Comparison of ENCODE assay signal across 1 cellular context in the genomic region with DNA sequence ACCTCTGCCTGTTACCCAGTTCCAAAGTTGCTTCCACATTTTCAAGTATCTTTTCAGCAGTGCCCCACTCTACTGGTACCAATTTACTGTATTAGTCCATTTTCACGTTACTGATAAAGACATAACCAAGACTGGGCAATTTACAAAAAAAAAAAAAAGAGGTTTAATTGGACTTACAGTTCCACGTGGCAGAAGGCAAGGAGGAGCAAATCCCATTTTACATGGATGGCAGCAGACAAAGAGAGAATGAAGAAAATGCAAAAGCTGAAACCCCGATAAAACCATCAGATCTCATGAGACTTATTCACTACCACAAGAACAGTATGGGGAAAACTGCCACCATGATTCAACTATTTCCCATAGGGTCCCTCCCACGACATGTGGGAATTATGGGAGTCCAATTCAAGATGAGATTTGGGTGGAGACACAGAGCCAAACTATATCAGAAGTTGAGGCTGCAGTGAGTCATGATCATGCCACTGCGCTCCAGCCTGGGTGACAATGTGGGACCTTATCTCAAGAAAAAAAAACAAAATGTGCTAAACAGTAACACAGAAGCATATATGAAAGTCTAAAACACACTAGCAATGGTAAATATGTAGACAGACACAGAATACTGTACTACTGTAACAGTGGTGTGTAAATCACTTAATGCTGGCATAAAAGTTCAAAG.
TF ChIP-seq lines count a peak whose summit lies in the region.

No MANE protein-coding gene starts in this region.

TF ChIP-seq in K562, 482 proteins besides CTCF, POLR2A, EP300 and RAD21 (continued from another document and continues in another):
- TF ChIP-seq, protein P1, sequence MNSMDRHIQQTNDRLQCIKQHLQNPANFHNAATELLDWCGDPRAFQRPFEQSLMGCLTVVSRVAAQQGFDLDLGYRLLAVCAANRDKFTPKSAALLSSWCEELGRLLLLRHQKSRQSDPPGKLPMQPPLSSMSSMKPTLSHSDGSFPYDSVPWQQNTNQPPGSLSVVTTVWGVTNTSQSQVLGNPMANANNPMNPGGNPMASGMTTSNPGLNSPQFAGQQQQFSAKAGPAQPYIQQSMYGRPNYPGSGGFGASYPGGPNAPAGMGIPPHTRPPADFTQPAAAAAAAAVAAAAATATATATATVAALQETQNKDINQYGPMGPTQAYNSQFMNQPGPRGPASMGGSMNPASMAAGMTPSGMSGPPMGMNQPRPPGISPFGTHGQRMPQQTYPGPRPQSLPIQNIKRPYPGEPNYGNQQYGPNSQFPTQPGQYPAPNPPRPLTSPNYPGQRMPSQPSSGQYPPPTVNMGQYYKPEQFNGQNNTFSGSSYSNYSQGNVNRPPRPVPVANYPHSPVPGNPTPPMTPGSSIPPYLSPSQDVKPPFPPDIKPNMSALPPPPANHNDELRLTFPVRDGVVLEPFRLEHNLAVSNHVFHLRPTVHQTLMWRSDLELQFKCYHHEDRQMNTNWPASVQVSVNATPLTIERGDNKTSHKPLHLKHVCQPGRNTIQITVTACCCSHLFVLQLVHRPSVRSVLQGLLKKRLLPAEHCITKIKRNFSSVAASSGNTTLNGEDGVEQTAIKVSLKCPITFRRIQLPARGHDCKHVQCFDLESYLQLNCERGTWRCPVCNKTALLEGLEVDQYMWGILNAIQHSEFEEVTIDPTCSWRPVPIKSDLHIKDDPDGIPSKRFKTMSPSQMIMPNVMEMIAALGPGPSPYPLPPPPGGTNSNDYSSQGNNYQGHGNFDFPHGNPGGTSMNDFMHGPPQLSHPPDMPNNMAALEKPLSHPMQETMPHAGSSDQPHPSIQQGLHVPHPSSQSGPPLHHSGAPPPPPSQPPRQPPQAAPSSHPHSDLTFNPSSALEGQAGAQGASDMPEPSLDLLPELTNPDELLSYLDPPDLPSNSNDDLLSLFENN (IDR thresholded peaks at IDR 0.05; ENCODE audit: low read depth in 2 of 2, low read length in 2 of 2), result no peak
- TF ChIP-seq, protein P2, sequence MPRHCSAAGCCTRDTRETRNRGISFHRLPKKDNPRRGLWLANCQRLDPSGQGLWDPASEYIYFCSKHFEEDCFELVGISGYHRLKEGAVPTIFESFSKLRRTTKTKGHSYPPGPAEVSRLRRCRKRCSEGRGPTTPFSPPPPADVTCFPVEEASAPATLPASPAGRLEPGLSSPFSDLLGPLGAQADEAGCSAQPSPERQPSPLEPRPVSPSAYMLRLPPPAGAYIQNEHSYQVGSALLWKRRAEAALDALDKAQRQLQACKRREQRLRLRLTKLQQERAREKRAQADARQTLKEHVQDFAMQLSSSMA (CRISPR knock-in tag; IDR thresholded peaks at IDR 0.05), result no peak
- no peak for TF ChIP-seq GABPB1 (CRISPR knock-in tag; IDR thresholded peaks at IDR 0.05)
- TF ChIP-seq HDAC3 (IDR thresholded peaks at IDR 0.05; ENCODE audit: borderline replicate concordance, partially characterized antibody), result no peak
- no peak for TF ChIP-seq ZNF217 (CRISPR knock-in tag; IDR thresholded peaks at IDR 0.05)
- no peak for TF ChIP-seq RB1 (IDR thresholded peaks at IDR 0.05; ENCODE audit: low read depth)
- no peak for TF ChIP-seq SRSF7 (optimal IDR thresholded peaks at IDR 0.05; ENCODE audit: low read depth, low read length)
- TF ChIP-seq, protein P3, sequence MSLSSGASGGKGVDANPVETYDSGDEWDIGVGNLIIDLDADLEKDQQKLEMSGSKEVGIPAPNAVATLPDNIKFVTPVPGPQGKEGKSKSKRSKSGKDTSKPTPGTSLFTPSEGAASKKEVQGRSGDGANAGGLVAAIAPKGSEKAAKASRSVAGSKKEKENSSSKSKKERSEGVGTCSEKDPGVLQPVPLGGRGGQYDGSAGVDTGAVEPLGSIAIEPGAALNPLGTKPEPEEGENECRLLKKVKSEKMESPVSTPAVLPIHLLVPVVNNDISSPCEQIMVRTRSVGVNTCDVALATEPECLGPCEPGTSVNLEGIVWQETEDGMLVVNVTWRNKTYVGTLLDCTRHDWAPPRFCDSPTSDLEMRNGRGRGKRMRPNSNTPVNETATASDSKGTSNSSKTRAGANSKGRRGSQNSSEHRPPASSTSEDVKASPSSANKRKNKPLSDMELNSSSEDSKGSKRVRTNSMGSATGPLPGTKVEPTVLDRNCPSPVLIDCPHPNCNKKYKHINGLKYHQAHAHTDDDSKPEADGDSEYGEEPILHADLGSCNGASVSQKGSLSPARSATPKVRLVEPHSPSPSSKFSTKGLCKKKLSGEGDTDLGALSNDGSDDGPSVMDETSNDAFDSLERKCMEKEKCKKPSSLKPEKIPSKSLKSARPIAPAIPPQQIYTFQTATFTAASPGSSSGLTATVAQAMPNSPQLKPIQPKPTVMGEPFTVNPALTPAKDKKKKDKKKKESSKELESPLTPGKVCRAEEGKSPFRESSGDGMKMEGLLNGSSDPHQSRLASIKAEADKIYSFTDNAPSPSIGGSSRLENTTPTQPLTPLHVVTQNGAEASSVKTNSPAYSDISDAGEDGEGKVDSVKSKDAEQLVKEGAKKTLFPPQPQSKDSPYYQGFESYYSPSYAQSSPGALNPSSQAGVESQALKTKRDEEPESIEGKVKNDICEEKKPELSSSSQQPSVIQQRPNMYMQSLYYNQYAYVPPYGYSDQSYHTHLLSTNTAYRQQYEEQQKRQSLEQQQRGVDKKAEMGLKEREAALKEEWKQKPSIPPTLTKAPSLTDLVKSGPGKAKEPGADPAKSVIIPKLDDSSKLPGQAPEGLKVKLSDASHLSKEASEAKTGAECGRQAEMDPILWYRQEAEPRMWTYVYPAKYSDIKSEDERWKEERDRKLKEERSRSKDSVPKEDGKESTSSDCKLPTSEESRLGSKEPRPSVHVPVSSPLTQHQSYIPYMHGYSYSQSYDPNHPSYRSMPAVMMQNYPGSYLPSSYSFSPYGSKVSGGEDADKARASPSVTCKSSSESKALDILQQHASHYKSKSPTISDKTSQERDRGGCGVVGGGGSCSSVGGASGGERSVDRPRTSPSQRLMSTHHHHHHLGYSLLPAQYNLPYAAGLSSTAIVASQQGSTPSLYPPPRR (CRISPR knock-in tag; IDR thresholded peaks at IDR 0.05; ENCODE audit: borderline replicate concordance), result no peak
- peak; percentile 54 for TF ChIP-seq DPF2 (IDR thresholded peaks at IDR 0.05)
- no peak for TF ChIP-seq KHSRP (IDR thresholded peaks at IDR 0.05)
- no peak for TF ChIP-seq TAF9B (IDR thresholded peaks at IDR 0.05; ENCODE audit: partially characterized antibody)
- TF ChIP-seq ZNF133 (CRISPR knock-in tag; IDR thresholded peaks at IDR 0.05), result no peak
- TF ChIP-seq, protein P4, sequence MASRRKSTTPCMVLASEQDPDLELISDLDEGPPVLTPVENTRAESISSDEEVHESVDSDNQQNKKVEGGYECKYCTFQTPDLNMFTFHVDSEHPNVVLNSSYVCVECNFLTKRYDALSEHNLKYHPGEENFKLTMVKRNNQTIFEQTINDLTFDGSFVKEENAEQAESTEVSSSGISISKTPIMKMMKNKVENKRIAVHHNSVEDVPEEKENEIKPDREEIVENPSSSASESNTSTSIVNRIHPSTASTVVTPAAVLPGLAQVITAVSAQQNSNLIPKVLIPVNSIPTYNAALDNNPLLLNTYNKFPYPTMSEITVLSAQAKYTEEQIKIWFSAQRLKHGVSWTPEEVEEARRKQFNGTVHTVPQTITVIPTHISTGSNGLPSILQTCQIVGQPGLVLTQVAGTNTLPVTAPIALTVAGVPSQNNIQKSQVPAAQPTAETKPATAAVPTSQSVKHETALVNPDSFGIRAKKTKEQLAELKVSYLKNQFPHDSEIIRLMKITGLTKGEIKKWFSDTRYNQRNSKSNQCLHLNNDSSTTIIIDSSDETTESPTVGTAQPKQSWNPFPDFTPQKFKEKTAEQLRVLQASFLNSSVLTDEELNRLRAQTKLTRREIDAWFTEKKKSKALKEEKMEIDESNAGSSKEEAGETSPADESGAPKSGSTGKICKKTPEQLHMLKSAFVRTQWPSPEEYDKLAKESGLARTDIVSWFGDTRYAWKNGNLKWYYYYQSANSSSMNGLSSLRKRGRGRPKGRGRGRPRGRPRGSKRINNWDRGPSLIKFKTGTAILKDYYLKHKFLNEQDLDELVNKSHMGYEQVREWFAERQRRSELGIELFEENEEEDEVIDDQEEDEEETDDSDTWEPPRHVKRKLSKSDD (conservative IDR thresholded peaks at IDR 0.05; ENCODE audit: low read length), result no peak
- 0 out of 4 replicates have a peak, but pooled peaks of 1 of the 2 experiments have one; percentile 16 for TF ChIP-seq HDAC1 (IDR thresholded peaks at IDR 0.05)
- TF ChIP-seq BACH1 (tag; IDR thresholded peaks at IDR 0.05), result no peak
- no peak for TF ChIP-seq ZNF583 (CRISPR knock-in tag; IDR thresholded peaks at IDR 0.05)
- TF ChIP-seq, protein P5, sequence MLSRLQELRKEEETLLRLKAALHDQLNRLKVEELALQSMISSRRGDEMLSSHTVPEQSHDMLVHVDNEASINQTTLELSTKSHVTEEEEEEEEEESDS (CRISPR knock-in tag; IDR thresholded peaks at IDR 0.05), result no peak
- no peak for TF ChIP-seq DNMT1 (IDR thresholded peaks at IDR 0.05)
- no peak for TF ChIP-seq BRD4 (IDR thresholded peaks at IDR 0.05)
- no peak for TF ChIP-seq CBFA2T2 (conservative IDR thresholded peaks at IDR 0.05)
- TF ChIP-seq, protein P6, sequence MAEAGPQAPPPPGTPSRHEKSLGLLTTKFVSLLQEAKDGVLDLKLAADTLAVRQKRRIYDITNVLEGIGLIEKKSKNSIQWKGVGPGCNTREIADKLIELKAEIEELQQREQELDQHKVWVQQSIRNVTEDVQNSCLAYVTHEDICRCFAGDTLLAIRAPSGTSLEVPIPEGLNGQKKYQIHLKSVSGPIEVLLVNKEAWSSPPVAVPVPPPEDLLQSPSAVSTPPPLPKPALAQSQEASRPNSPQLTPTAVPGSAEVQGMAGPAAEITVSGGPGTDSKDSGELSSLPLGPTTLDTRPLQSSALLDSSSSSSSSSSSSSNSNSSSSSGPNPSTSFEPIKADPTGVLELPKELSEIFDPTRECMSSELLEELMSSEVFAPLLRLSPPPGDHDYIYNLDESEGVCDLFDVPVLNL (CRISPR knock-in tag; IDR thresholded peaks at IDR 0.05; ENCODE audit: low read depth), result no peak
- TF ChIP-seq CTBP1 (IDR thresholded peaks at IDR 0.05; ENCODE audit: borderline replicate concordance), result no peak
- TF ChIP-seq, protein P7, sequence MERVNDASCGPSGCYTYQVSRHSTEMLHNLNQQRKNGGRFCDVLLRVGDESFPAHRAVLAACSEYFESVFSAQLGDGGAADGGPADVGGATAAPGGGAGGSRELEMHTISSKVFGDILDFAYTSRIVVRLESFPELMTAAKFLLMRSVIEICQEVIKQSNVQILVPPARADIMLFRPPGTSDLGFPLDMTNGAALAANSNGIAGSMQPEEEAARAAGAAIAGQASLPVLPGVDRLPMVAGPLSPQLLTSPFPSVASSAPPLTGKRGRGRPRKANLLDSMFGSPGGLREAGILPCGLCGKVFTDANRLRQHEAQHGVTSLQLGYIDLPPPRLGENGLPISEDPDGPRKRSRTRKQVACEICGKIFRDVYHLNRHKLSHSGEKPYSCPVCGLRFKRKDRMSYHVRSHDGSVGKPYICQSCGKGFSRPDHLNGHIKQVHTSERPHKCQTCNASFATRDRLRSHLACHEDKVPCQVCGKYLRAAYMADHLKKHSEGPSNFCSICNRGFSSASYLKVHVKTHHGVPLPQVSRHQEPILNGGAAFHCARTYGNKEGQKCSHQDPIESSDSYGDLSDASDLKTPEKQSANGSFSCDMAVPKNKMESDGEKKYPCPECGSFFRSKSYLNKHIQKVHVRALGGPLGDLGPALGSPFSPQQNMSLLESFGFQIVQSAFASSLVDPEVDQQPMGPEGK (CRISPR knock-in tag; IDR thresholded peaks at IDR 0.05; ENCODE audit: borderline replicate concordance), result no peak
- no peak for TF ChIP-seq KLF10 (CRISPR knock-in tag; IDR thresholded peaks at IDR 0.05)
- TF ChIP-seq TRIM24 (IDR thresholded peaks at IDR 0.05), result peak; percentile 17 to 50; a peak in 1 of 4 replicates
- TF ChIP-seq RFX5 (IDR thresholded peaks at IDR 0.05; ENCODE audit: low read depth, low read length), result no peak
- TF ChIP-seq, protein P8, sequence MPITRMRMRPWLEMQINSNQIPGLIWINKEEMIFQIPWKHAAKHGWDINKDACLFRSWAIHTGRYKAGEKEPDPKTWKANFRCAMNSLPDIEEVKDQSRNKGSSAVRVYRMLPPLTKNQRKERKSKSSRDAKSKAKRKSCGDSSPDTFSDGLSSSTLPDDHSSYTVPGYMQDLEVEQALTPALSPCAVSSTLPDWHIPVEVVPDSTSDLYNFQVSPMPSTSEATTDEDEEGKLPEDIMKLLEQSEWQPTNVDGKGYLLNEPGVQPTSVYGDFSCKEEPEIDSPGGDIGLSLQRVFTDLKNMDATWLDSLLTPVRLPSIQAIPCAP (CRISPR knock-in tag; IDR thresholded peaks at IDR 0.05; ENCODE audit: borderline replicate concordance), result no peak
- TF ChIP-seq, protein P9, sequence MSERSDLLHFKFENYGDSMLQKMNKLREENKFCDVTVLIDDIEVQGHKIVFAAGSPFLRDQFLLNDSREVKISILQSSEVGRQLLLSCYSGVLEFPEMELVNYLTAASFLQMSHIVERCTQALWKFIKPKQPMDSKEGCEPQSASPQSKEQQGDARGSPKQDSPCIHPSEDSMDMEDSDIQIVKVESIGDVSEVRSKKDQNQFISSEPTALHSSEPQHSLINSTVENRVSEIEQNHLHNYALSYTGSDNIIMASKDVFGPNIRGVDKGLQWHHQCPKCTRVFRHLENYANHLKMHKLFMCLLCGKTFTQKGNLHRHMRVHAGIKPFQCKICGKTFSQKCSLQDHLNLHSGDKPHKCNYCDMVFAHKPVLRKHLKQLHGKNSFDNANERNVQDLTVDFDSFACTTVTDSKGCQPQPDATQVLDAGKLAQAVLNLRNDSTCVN (CRISPR knock-in tag; IDR thresholded peaks at IDR 0.05), result no peak
- TF ChIP-seq, protein P10, sequence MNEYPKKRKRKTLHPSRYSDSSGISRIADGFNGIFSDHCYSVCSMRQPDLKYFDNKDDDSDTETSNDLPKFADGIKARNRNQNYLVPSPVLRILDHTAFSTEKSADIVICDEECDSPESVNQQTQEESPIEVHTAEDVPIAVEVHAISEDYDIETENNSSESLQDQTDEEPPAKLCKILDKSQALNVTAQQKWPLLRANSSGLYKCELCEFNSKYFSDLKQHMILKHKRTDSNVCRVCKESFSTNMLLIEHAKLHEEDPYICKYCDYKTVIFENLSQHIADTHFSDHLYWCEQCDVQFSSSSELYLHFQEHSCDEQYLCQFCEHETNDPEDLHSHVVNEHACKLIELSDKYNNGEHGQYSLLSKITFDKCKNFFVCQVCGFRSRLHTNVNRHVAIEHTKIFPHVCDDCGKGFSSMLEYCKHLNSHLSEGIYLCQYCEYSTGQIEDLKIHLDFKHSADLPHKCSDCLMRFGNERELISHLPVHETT (CRISPR knock-in tag; conservative IDR thresholded peaks at IDR 0.05 in 1 of 2, IDR thresholded peaks at IDR 0.05 in 1 of 2), result no peak
